ENCODE assay signal across 26 cellular contexts in the genomic region with DNA sequence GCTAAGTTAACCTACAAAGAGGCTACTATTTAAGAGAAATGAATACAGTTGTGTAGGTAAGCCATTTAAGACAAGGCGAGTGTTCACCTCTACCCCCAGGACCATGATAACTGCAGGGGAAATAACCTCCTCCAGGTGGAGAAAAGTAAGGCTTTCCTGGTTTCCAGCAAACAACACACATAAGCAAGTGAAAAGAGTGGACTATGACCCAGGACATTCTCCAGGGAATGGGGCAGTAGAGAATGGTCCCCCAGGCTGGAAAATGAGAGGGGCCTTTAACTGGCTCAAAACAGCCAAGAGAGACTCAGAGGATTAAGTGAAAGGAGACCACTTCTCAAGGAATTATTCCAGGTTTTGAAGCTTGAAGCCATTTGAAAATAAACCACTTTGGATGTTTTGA.
"Had no signal": no experiment of that assay in that cellular context is flagged by ENCODE, and none has a peak within 500 bp of the region (broad histone marks: within the 10 kb centered on the region; RNA-seq: fewer than 3 reads in every experiment).

No MANE protein-coding gene starts in this region.

- H3K4me1 ChIP-seq: ascending aorta, prostate gland, uterus had no signal

- H3K9me3 ChIP-seq: ascending aorta, ovary, prostate gland, sigmoid colon, thoracic aorta, uterus had no signal

- H3K36me3 ChIP-seq: ascending aorta, ovary, prostate gland, sigmoid colon, thoracic aorta, uterus had no signal

- DNase-seq: activated B cell treated with CpG ODN at 0.5 μM for 24 hours; activated CD4-positive, alpha-beta T cell treated with anti-CD3 and anti-CD28 coated beads, Interleukin-2, amount 50 U/mL, for 1 hour; activated CD8-positive, alpha-beta T cell treated with anti-CD3 and anti-CD28 coated beads for 36 hours; activated effector memory CD4-positive, alpha-beta T cell treated with Interleukin-2 at 50 U/mL for 16 hours; activated naive CD4-positive, alpha-beta T cell treated with Interleukin-2 at 50 U/mL for 16 hours; activated naive CD8-positive, alpha-beta T cell treated with anti-CD3 and anti-CD28 coated beads, Interleukin-2, amount 10 ng/mL, durations not matched to agents 7 days and 5 days; activated T-cell treated with anti-CD3 and anti-CD28 coated beads, Interleukin-2, amount 50 U/mL, for 72 hours; effector CD4-positive, alpha-beta T cell; islet precursor cell; left cardiac atrium; naive thymus-derived CD4-positive, alpha-beta T cell; ovary; retina; sigmoid colon; small intestine; stimulated activated CD4-positive, alpha-beta T cell treated with anti-CD3 and anti-CD28 coated beads, Interleukin-4, amount 100 ng/mL, for 24 hours; T-helper 2 cell; trophoblast cell; uterus had no signal

- H3K27me3 ChIP-seq: ascending aorta, ovary, sigmoid colon, uterus had no signal

- H3K36me3 Mint-ChIP-seq: mesothelial cell of epicardium; stimulated activated effector memory CD8-positive, alpha-beta T cell treated with anti-CD3 and anti-CD28 coated beads, Interleukin-12 subunit alpha, Interleukin-12 subunit beta, amount 100 ng/mL, for 72 hours had no signal

- H3K27ac ChIP-seq: ascending aorta, ovary, prostate gland, sigmoid colon, thoracic aorta, uterus had no signal

- H3K4me3 ChIP-seq: ascending aorta, ovary, prostate gland, sigmoid colon, thoracic aorta, uterus had no signal

- H3K27ac Mint-ChIP-seq: activated B cell treated with CpG ODN at 0.5 μM for 24 hours; activated CD8-positive, alpha-beta T cell treated with anti-CD3 and anti-CD28 coated beads for 36 hours; activated naive CD8-positive, alpha-beta T cell treated with anti-CD3 and anti-CD28 coated beads, Interleukin-2, amount 10 ng/mL, durations not matched to agents 7 days and 5 days; activated T-cell treated with anti-CD3 and anti-CD28 coated beads, Interleukin-2, amount 50 U/mL, for 72 hours; mesothelial cell of epicardium; stimulated activated effector memory CD8-positive, alpha-beta T cell treated with anti-CD3 and anti-CD28 coated beads, Interleukin-12 subunit alpha, Interleukin-12 subunit beta, amount 100 ng/mL, for 72 hours; stimulated activated naive CD8-positive, alpha-beta T cell treated with anti-CD3 and anti-CD28 coated beads, Interleukin-15, Interleukin-2, amounts not matched to agents 100 ng/mL and 50 ng/mL, for 24 hours had no signal

- H3K9me3 Mint-ChIP-seq: activated B cell treated with CpG ODN at 0.5 μM for 24 hours; activated CD8-positive, alpha-beta T cell treated with anti-CD3 and anti-CD28 coated beads for 36 hours; activated naive CD8-positive, alpha-beta T cell treated with anti-CD3 and anti-CD28 coated beads, Interleukin-2, amount 10 ng/mL, durations not matched to agents 7 days and 5 days; activated T-cell treated with anti-CD3 and anti-CD28 coated beads, Interleukin-2, amount 50 U/mL, for 72 hours; brain; mesothelial cell of epicardium; naive thymus-derived CD4-positive, alpha-beta T cell; stimulated activated effector memory CD8-positive, alpha-beta T cell treated with anti-CD3 and anti-CD28 coated beads, Interleukin-12 subunit alpha, Interleukin-12 subunit beta, amount 100 ng/mL, for 72 hours; stimulated activated naive CD8-positive, alpha-beta T cell treated with anti-CD3 and anti-CD28 coated beads, Interleukin-15, Interleukin-2, amounts not matched to agents 100 ng/mL and 50 ng/mL, for 24 hours had no signal

- H3K27me3 Mint-ChIP-seq: activated B cell treated with CpG ODN at 0.5 μM for 24 hours; activated CD8-positive, alpha-beta T cell treated with anti-CD3 and anti-CD28 coated beads for 36 hours; activated naive CD8-positive, alpha-beta T cell treated with anti-CD3 and anti-CD28 coated beads, Interleukin-2, amount 10 ng/mL, durations not matched to agents 7 days and 5 days; brain; naive thymus-derived CD4-positive, alpha-beta T cell; stimulated activated naive CD8-positive, alpha-beta T cell treated with anti-CD3 and anti-CD28 coated beads, Interleukin-15, Interleukin-2, amounts not matched to agents 100 ng/mL and 50 ng/mL, for 24 hours had no signal

- H3K4me3 Mint-ChIP-seq: activated B cell treated with CpG ODN at 0.5 μM for 24 hours; activated CD8-positive, alpha-beta T cell treated with anti-CD3 and anti-CD28 coated beads for 36 hours; activated naive CD8-positive, alpha-beta T cell treated with anti-CD3 and anti-CD28 coated beads, Interleukin-2, amount 10 ng/mL, durations not matched to agents 7 days and 5 days; activated T-cell treated with anti-CD3 and anti-CD28 coated beads, Interleukin-2, amount 50 U/mL, for 72 hours; brain; mesothelial cell of epicardium; naive thymus-derived CD4-positive, alpha-beta T cell; stimulated activated effector memory CD8-positive, alpha-beta T cell treated with anti-CD3 and anti-CD28 coated beads, Interleukin-12 subunit alpha, Interleukin-12 subunit beta, amount 100 ng/mL, for 72 hours; stimulated activated naive CD8-positive, alpha-beta T cell treated with anti-CD3 and anti-CD28 coated beads, Interleukin-15, Interleukin-2, amounts not matched to agents 100 ng/mL and 50 ng/mL, for 24 hours had no signal
